In the genomic region with DNA sequence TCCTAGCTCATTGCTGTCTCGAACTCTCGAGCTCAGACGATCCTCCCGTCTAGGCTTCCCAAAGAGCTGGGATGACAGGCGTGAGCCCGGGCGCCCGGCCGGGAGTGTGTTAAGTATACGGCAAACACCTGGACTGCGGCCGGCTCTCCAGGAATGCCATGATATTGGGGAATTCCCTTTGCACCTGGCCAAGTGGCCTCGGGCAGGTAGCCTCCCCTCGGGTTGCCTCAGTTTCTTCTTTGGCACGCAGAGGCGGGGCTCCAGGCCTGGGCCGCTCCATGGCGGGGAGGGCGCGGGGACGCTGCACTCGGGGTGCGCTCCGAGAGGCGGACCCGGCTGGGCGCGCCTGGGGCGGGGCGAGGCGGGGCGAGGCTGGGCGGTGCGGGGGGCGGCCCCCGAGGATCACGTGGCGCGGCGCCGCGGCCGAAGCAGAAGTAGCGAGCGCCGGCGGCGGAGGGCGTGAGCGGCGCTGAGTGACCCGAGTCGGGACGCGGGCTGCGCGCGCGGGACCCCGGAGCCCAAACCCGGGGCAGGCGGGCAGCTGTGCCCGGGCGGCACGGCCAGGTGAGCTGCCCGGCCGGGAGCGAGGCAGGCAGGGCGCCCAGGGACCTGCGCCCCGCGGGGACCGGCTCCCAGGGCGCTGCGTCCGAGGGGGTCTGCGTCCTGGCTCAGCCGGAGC, we compare ENCODE assay signal across 8 cellular contexts. TPM values are rescaled to one million over a fixed set of nuclear protein-coding genes. Genes with fewer than 3 reads are reported as not detected.
DNase-seq lines count a peak whose midpoint lies in the region; ATAC-seq, FAIRE-seq and TF ChIP-seq lines count a peak whose summit lies in the region.

A gene (plus strand): TSS at position 431 of the 679 bp plus-strand sequence. CDS start 6,699 bp downstream, outside the sequence.

- no peak for FAIRE-seq in RCC 7860 (lab: Jason Lieb, UNC)

- H3K36me3 ChIP-seq in lower lobe of right lung = no peaks in the 10 kb centered on the region

- H3K27me3 Mint-ChIP-seq in HFFc6 (ENCODE audit: insufficient read depth) = peaks cover 35% of the 10 kb centered on the region
- H3K27me3 Mint-ChIP-seq in dendritic cell treated with granulocyte-macrophage colony-stimulating factor and Interleukin-4, amounts not matched to agents 40 ng/mL and 50 ng/mL, for 4 days = peaks cover 5% of the 10 kb centered on the region

- H3K9me3 ChIP-seq in lower lobe of right lung = no peaks in the 10 kb centered on the region

- H3K27ac ChIP-seq in lower lobe of right lung = peak within 1 kb of the TSS; percentile 87

- peaks cover 26% of the 10 kb centered on the region for H3K4me1 ChIP-seq in lower lobe of right lung

- no peak for TF ChIP-seq CTCF in HFFc6 (IDR thresholded peaks at IDR 0.05)
- TF ChIP-seq CTCF in lower lobe of right lung (IDR thresholded peaks at IDR 0.05) = no peak

- no peaks in the 10 kb centered on the region for H3K27me3 ChIP-seq in lower lobe of right lung (ENCODE audit: low read depth)

- no peaks in the 10 kb centered on the region for H3K9me3 Mint-ChIP-seq in HFFc6
- no peaks in the 10 kb centered on the region for H3K9me3 Mint-ChIP-seq in dendritic cell treated with granulocyte-macrophage colony-stimulating factor and Interleukin-4, amounts not matched to agents 40 ng/mL and 50 ng/mL, for 4 days

- no peaks in the 10 kb centered on the region for H3K4me1 Mint-ChIP-seq in HFFc6 (ENCODE audit: low read depth)
- peaks cover 58% of the 10 kb centered on the region for H3K4me1 Mint-ChIP-seq in dendritic cell treated with granulocyte-macrophage colony-stimulating factor and Interleukin-4, amounts not matched to agents 40 ng/mL and 50 ng/mL, for 4 days (ENCODE audit: low read depth)

- no peak for DNase-seq in HFFc6
- DNase-seq in NAMALWA (ENCODE audit: low spot score) = peak; percentile 82
- peak; percentile 38 to 63 for DNase-seq in activated CD4-positive, alpha-beta T cell treated with anti-CD3 and anti-CD28 coated beads for 24 hours (ENCODE audit: low read depth in 2 of 2)
- peak; percentile 89 for DNase-seq in lower lobe of right lung
- DNase-seq in stimulated activated CD8-positive, alpha-beta memory T cell treated with anti-CD3 and anti-CD28 coated beads, Interleukin-12 subunit alpha, Interleukin-12 subunit beta, amount 100 ng/mL, for 1 hour (ENCODE audit: low read depth) = peak; percentile 41
- DNase-seq in RCC 7860 (ENCODE audit: low spot score) = no peak

- intact Hi-C loops in dendritic cell treated with granulocyte-macrophage colony-stimulating factor and Interleukin-4, amounts not matched to agents 40 ng/mL and 50 ng/mL, for 4 days (cut with micrococcal nuclease) = no loop called here
- intact Hi-C loops in lower lobe of right lung (cut with DNase I) = no loop called here

- peak within 1 kb of the TSS; percentile 73 for H3K4me3 ChIP-seq in lower lobe of right lung

- H3K36me3 Mint-ChIP-seq in HFFc6 (ENCODE audit: low read depth) = no peaks in the 10 kb centered on the region
- H3K36me3 Mint-ChIP-seq in dendritic cell treated with granulocyte-macrophage colony-stimulating factor and Interleukin-4, amounts not matched to agents 40 ng/mL and 50 ng/mL, for 4 days (ENCODE audit: low read depth) = peaks cover 34% of the 10 kb centered on the region

- ATAC-seq in GM18502 (IDR thresholded peaks at IDR 0.05; ENCODE audit: poor library complexity, unreplicated experiment) (peak; percentile 88), lower lobe of right lung (peak; percentile 97 to 98)

- peak within 1 kb of the TSS; percentile 66 for H3K4me3 Mint-ChIP-seq in HFFc6
- peak within 1 kb of the TSS; percentile 95 for H3K4me3 Mint-ChIP-seq in dendritic cell treated with granulocyte-macrophage colony-stimulating factor and Interleukin-4, amounts not matched to agents 40 ng/mL and 50 ng/mL, for 4 days

- no peak within 1 kb of the TSS for H3K27ac Mint-ChIP-seq in HFFc6
- H3K27ac Mint-ChIP-seq in dendritic cell treated with granulocyte-macrophage colony-stimulating factor and Interleukin-4, amounts not matched to agents 40 ng/mL and 50 ng/mL, for 4 days = peak within 1 kb of the TSS; percentile 86

RNA-seq across cellular contexts. Expression of the gene that starts here (rescaled TPM):
- under 1 TPM; 0.14 to 0.61 (median 0.27) TPM for total RNA-seq in HFFc6 (2021; fragmentation: NEBNext Ultra II Directional; extraction: Animal tissue kit (Norgen Biotek cat#: 25700))
- 47.7 TPM for total RNA-seq in lower lobe of right lung

Comparison
In these comparisons a context has a peak if more than half of its experiments do, and no peak if none do; other contexts are left out.
1. RNA of the gene that starts here (total RNA-seq): 47.7 TPM in lower lobe of right lung (single experiment); 0.14 to 0.61 TPM in HFFc6; every median in the first group is over 10 times any median in the second.
2. DNase-seq: peak in NAMALWA (single experiment), activated CD4-positive, alpha-beta T cell treated with anti-CD3 and anti-CD28 coated beads for 24 hours (2 of 2), lower lobe of right lung (single experiment) and stimulated activated CD8-positive, alpha-beta memory T cell treated with anti-CD3 and anti-CD28 coated beads, Interleukin-12 subunit alpha, Interleukin-12 subunit beta, amount 100 ng/mL, for 1 hour (single experiment); none in HFFc6 (single experiment) and RCC 7860 (single experiment).